2 cellular contexts compared by ENCODE assay signal in genomic region chr16:4944333-4945281, GRCh38.
A peak's percentile ranks its signal among the peaks of the same experiment; 100 is the strongest.
TF ChIP-seq lines count a peak whose summit lies in the region.

No MANE protein-coding gene starts in this region.

TF ChIP-seq in HEK293, 187 proteins besides CTCF, POLR2A, EP300 and RAD21 (continued from another document and continues in another):
- TF ChIP-seq PRDM2 (tag by site-specific recombination; IDR thresholded peaks at IDR 0.05; ENCODE audit: borderline replicate concordance): no peak
- TF ChIP-seq ZNF404 (tag by site-specific recombination; IDR thresholded peaks at IDR 0.05): no peak
- peak; percentile 94 for TF ChIP-seq ZBTB20 (tag by site-specific recombination; IDR thresholded peaks at IDR 0.05)
- TF ChIP-seq SETDB1 (IDR thresholded peaks at IDR 0.05; ENCODE audit: insufficient read length, low read length): no peak
- no peak for TF ChIP-seq ZNF157 (tag by site-specific recombination; IDR thresholded peaks at IDR 0.05)
- no peak for TF ChIP-seq ZNF701 (tag by site-specific recombination; IDR thresholded peaks at IDR 0.05)
- TF ChIP-seq ZBTB7A (tag by site-specific recombination; IDR thresholded peaks at IDR 0.05; ENCODE audit: low read depth): peak; percentile 38; the same call in 1 of the 2 replicates
- TF ChIP-seq KLF7 (tag by site-specific recombination; IDR thresholded peaks at IDR 0.05; ENCODE audit: borderline replicate concordance): peak; percentile 57; the same call in 1 of the 2 replicates
- TF ChIP-seq ZNF280C (tag by site-specific recombination; IDR thresholded peaks at IDR 0.05): no peak
- TF ChIP-seq ZNF514 (tag by site-specific recombination; IDR thresholded peaks at IDR 0.05): no peak
- TF ChIP-seq ZNF518A (tag by site-specific recombination; conservative IDR thresholded peaks at IDR 0.05; ENCODE audit: low read depth): peak; percentile 40; the same call in 1 of the 2 replicates

TF ChIP-seq in HepG2, 621 proteins besides CTCF, POLR2A, EP300 and RAD21 (continued from another document and continues in another):
- TF ChIP-seq SMYD3 (CRISPR knock-in tag; IDR thresholded peaks at IDR 0.05): no peak
- TF ChIP-seq CERS6 (CRISPR knock-in tag; IDR thresholded peaks at IDR 0.05): no peak
- TF ChIP-seq ZNF574 (CRISPR knock-in tag; IDR thresholded peaks at IDR 0.05): peak; percentile 38; the same call in 1 of the 2 replicates
- no peak for TF ChIP-seq ZNF674 (CRISPR knock-in tag; IDR thresholded peaks at IDR 0.05; ENCODE audit: low read depth)
- TF ChIP-seq GPBP1L1 (CRISPR knock-in tag; IDR thresholded peaks at IDR 0.05): no peak
- peak; percentile 82 for TF ChIP-seq DPF2 (CRISPR knock-in tag; IDR thresholded peaks at IDR 0.05; ENCODE audit: borderline replicate concordance, low read depth)
- TF ChIP-seq POLR2AphosphoS5 (IDR thresholded peaks at IDR 0.05; ENCODE audit: low read depth, low read length): no peak
- no peak for TF ChIP-seq ESRRA (CRISPR knock-in tag; IDR thresholded peaks at IDR 0.05; ENCODE audit: low read depth)
- TF ChIP-seq ZNF7 (CRISPR knock-in tag; IDR thresholded peaks at IDR 0.05): no peak
- no peak for TF ChIP-seq ZNF251 (CRISPR knock-in tag; IDR thresholded peaks at IDR 0.05)
- no peak; the same call in 1 of the 2 replicates for TF ChIP-seq RFX3 (CRISPR knock-in tag; IDR thresholded peaks at IDR 0.05)
- no peak for TF ChIP-seq MATR3 (CRISPR knock-in tag; IDR thresholded peaks at IDR 0.05)
- peak; percentile 81; the same call in 1 of the 2 replicates for TF ChIP-seq TGIF2 (CRISPR knock-in tag; IDR thresholded peaks at IDR 0.05)
- no peak; the same call in 1 of the 2 replicates for TF ChIP-seq STAT6 (CRISPR knock-in tag; IDR thresholded peaks at IDR 0.05; ENCODE audit: borderline replicate concordance)
- TF ChIP-seq PCBP1 (IDR thresholded peaks at IDR 0.05; ENCODE audit: borderline replicate concordance, low read depth, low read length): peak; percentile 78; the same call in 1 of the 2 replicates
- TF ChIP-seq ZNF678 (CRISPR knock-in tag; IDR thresholded peaks at IDR 0.05): no peak
- TF ChIP-seq ZNF800 (CRISPR knock-in tag; IDR thresholded peaks at IDR 0.05): no peak
- TF ChIP-seq ZNF276 (CRISPR knock-in tag; IDR thresholded peaks at IDR 0.05; ENCODE audit: low read depth): no peak
- TF ChIP-seq ZNF225 (CRISPR knock-in tag; IDR thresholded peaks at IDR 0.05): no peak; the same call in 1 of the 2 replicates
- 0 out of 2 replicates have a peak, but pooled peaks have one; percentile 69 for TF ChIP-seq NFATC3 (CRISPR knock-in tag; IDR thresholded peaks at IDR 0.05)
- TF ChIP-seq ZNF569 (CRISPR knock-in tag; IDR thresholded peaks at IDR 0.05; ENCODE audit: borderline replicate concordance): no peak
- TF ChIP-seq FOXJ3 (CRISPR knock-in tag; IDR thresholded peaks at IDR 0.05; ENCODE audit: borderline replicate concordance): no peak
- TF ChIP-seq ZNF713 (CRISPR knock-in tag; IDR thresholded peaks at IDR 0.05): no peak
- no peak for TF ChIP-seq ZFYVE20 (CRISPR knock-in tag; IDR thresholded peaks at IDR 0.05; ENCODE audit: borderline replicate concordance, low read depth)
- no peak for TF ChIP-seq BCL3 (CRISPR knock-in tag; IDR thresholded peaks at IDR 0.05)
- no peak for TF ChIP-seq DMTF1 (CRISPR knock-in tag; IDR thresholded peaks at IDR 0.05)
- TF ChIP-seq SMC3 (IDR thresholded peaks at IDR 0.05; ENCODE audit: low read length): no peak; the same call in 1 of the 2 replicates
- TF ChIP-seq CEBPG (CRISPR knock-in tag; IDR thresholded peaks at IDR 0.05): peak; percentile 60
- TF ChIP-seq SPEN (CRISPR knock-in tag; IDR thresholded peaks at IDR 0.05; ENCODE audit: low read depth): peak; percentile 79; the same call in 1 of the 2 replicates
- no peak for TF ChIP-seq ZHX1 (CRISPR knock-in tag; IDR thresholded peaks at IDR 0.05; ENCODE audit: low read depth)
- no peak for TF ChIP-seq E2F5 (CRISPR knock-in tag; conservative IDR thresholded peaks at IDR 0.05)
- TF ChIP-seq MAFG (CRISPR knock-in tag; IDR thresholded peaks at IDR 0.05): peak; percentile 89
- TF ChIP-seq HOXA5 (CRISPR knock-in tag; IDR thresholded peaks at IDR 0.05): no peak
- TF ChIP-seq ELF3 (CRISPR knock-in tag; IDR thresholded peaks at IDR 0.05): peak; percentile 68
- TF ChIP-seq CHCHD3 (CRISPR knock-in tag; IDR thresholded peaks at IDR 0.05): no peak
- peak; percentile 66; the same call in 1 of the 2 replicates for TF ChIP-seq IRF2 (CRISPR knock-in tag; IDR thresholded peaks at IDR 0.05)
- no peak; the same call in 1 of the 2 replicates for TF ChIP-seq ZNF550 (CRISPR knock-in tag; IDR thresholded peaks at IDR 0.05; ENCODE audit: borderline replicate concordance)
